32 cellular contexts compared by ENCODE assay signal in the genomic region with DNA sequence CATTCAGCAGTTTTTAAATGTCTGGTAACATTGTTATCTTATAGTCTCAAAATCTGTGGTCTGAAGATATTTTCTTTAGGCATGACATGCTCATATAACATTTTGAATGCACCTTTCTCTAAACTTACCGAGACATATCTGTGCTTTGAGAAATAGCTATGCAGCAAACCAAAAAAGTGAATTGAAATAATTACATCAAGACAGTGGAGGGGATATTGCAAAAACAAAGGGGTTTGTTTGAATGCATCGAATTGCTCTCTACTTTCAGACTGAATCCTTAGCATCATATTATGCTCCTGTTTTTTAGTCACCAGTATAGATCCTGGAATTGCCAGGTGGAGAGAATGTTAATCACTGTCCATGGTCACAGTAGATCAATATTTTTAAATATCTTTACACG. TPM values are rescaled to one million over a fixed set of nuclear protein-coding genes. Genes with fewer than 3 reads are reported as not detected.
"Had no signal": no experiment of that assay in that cellular context is flagged by ENCODE, and none has a peak within 500 bp of the region (broad histone marks: within the 10 kb centered on the region; RNA-seq: fewer than 3 reads in every experiment).

No MANE protein-coding gene starts in this region.

- H3K4me1 ChIP-seq: parathyroid adenoma had no signal

- H3K9me3 Mint-ChIP-seq: activated naive CD8-positive, alpha-beta T cell treated with anti-CD3 and anti-CD28 coated beads for 36 hours; dendritic cell treated with granulocyte-macrophage colony-stimulating factor and Interleukin-4, amounts not matched to agents 40 ng/mL and 50 ng/mL, for 4 days; naive B cell; neural crest cell; stimulated activated naive B cell treated with anti-CD40 and anti-IgM and Interleukin-4, amounts not matched to agents 10 μg/mL and 1 μg/mL and 100 μg/mL, for 72 hours; T-helper 1 cell treated with Interleukin-12 subunit alpha and Interleukin-12 subunit beta and Interleukin-4 antibody, amounts not matched to agents 30 μg/mL and 1 μg/mL, for 36 hours had no signal

- H3K36me3 Mint-ChIP-seq: naive B cell; stimulated activated naive B cell treated with anti-CD40 and anti-IgM and Interleukin-4, amounts not matched to agents 10 μg/mL and 1 μg/mL and 100 μg/mL, for 72 hours had no signal

- H3K27ac ChIP-seq: adrenal gland, body of pancreas, cardiac muscle cell, epithelial cell of prostate, esophagus squamous epithelium, parathyroid adenoma, right atrium auricular region, stomach, suprapubic skin, tibial nerve, VCaP had no signal

- H3K79me2 ChIP-seq: parathyroid adenoma had no signal

- H2AFZ ChIP-seq: parathyroid adenoma had no signal

- H3K4me3 ChIP-seq: adrenal gland, body of pancreas, cardiac muscle cell, esophagus squamous epithelium, right atrium auricular region, stomach, suprapubic skin, tibial nerve had no signal

- H3K36me3 ChIP-seq: adrenal gland, cardiac muscle cell, esophagus squamous epithelium, right atrium auricular region, stomach, suprapubic skin, tibial nerve had no signal

- H3K9ac ChIP-seq: parathyroid adenoma had no signal

- H3K27ac Mint-ChIP-seq: activated naive CD8-positive, alpha-beta T cell treated with anti-CD3 and anti-CD28 coated beads for 36 hours; dendritic cell treated with granulocyte-macrophage colony-stimulating factor and Interleukin-4, amounts not matched to agents 40 ng/mL and 50 ng/mL, for 4 days; naive B cell; stimulated activated naive B cell treated with anti-CD40 and anti-IgM and Interleukin-4, amounts not matched to agents 10 μg/mL and 1 μg/mL and 100 μg/mL, for 72 hours; T-helper 1 cell treated with Interleukin-12 subunit alpha and Interleukin-12 subunit beta and Interleukin-4 antibody, amounts not matched to agents 30 μg/mL and 1 μg/mL, for 36 hours had no signal

- H3K4me3 Mint-ChIP-seq: activated naive CD8-positive, alpha-beta T cell treated with anti-CD3 and anti-CD28 coated beads for 36 hours; dendritic cell treated with granulocyte-macrophage colony-stimulating factor and Interleukin-4, amounts not matched to agents 40 ng/mL and 50 ng/mL, for 4 days; naive B cell; neural crest cell; stimulated activated naive B cell treated with anti-CD40 and anti-IgM and Interleukin-4, amounts not matched to agents 10 μg/mL and 1 μg/mL and 100 μg/mL, for 72 hours; T-helper 1 cell treated with Interleukin-12 subunit alpha and Interleukin-12 subunit beta and Interleukin-4 antibody, amounts not matched to agents 30 μg/mL and 1 μg/mL, for 36 hours had no signal

- H3K9me3 ChIP-seq: adrenal gland, body of pancreas, esophagus squamous epithelium, right atrium auricular region, stomach, suprapubic skin, tibial nerve had no signal

- ATAC-seq: body of pancreas; left colon; stimulated activated naive B cell treated with anti-CD40 and anti-IgM and Interleukin-4, amounts not matched to agents 10 μg/mL and 1 μg/mL and 100 μg/mL, for 72 hours had no signal

- DNase-seq: activated CD4-positive, alpha-beta T cell treated with anti-CD3 and anti-CD28 coated beads for 4 hours; activated CD4-positive, alpha-beta T cell treated with anti-CD3 and anti-CD28 coated beads, Interleukin-2, amount 50 U/mL, for 48 hours; activated CD8-positive, alpha-beta memory T cell treated with anti-CD3 and anti-CD28 coated beads for 24 hours; activated effector memory CD4-positive, alpha-beta T cell treated with Interleukin-2 at 50 U/mL for 16 hours; activated naive CD4-positive, alpha-beta T cell treated with Interleukin-2 at 50 U/mL for 16 hours; activated naive CD8-positive, alpha-beta T cell treated with anti-CD3 and anti-CD28 coated beads for 36 hours; adrenal gland; aorta; body of pancreas; effector CD4-positive, alpha-beta T cell; esophagus squamous epithelium; foreskin melanocyte; left colon; mammary epithelial cell; naive B cell; occipital lobe; stimulated activated CD4-positive, alpha-beta T cell treated with anti-CD3 and anti-CD28 coated beads, Interleukin-15, amount 100 ng/mL, for 24 hours; stimulated activated CD4-positive, alpha-beta T cell treated with anti-CD3 and anti-CD28 coated beads, Interleukin-2, amount 100 ng/mL, for 24 hours; stimulated activated naive B cell treated with anti-CD40 and anti-IgM and Interleukin-4, amounts not matched to agents 10 μg/mL and 1 μg/mL and 100 μg/mL, for 72 hours; stomach; T-helper 9 cell had no signal

RNA-seq across cellular contexts. Expression of a gene that starts 5.1 kb away (rescaled TPM):
- total RNA-seq: activated naive CD8-positive, alpha-beta T cell treated with anti-CD3 and anti-CD28 coated beads for 36 hours; adrenal gland; body of pancreas; cardiac muscle cell; esophagus squamous epithelium; mammary epithelial cell; right atrium auricular region; suprapubic skin; tibial nerve had no signal
- polyA plus RNA-seq: keratinocyte, mammary epithelial cell had no signal
